In the genomic region with DNA sequence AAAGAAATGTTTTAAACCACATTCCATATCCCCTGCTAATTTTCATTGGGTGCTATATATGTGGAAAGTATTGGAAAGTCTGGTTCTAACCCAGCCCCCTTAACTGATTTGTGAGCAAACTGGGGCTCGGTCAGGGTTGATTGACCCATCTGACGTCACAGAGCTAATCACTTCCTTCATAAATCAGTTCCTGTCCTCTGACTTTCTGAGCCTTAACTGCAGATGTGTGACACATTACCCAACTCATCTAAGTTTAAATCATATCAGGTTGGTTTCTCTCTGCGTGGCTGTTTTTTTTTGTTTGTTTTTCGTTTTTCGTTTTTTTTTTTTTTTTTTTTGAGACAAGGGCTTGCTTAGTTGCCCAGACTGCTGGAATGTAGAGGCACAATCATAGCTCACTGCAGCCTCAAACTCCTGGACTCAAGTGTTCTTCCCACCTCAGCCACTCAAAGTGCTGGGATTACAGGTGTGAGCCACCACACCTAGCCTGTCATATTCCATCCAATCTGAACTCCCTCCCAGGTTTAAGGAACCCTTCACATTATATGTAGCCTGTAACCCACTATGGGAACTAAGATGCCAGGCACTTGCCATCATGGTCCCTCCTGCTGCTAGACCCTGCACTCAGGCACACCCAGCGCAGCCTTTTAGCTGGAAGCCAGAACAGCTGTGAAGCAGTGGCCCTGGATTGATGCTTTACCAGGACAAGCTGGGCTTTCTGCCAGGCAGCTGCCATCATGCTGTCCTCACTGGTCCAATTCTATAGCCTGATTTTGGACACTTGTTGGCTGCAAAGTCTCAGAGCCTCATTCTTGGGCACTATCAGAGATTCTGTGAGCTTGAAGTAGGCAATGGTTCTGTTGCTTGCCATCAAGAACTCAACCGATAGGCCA, we compare ENCODE assay signal across 11 cellular contexts. TPM values are rescaled to one million over a fixed set of nuclear protein-coding genes. Genes with fewer than 3 reads are reported as not detected.
DNase-seq lines count a peak whose midpoint lies in the region; ATAC-seq and TF ChIP-seq lines count a peak whose summit lies in the region.
"Had no signal": no experiment of that assay in that cellular context is flagged by ENCODE, and none has a peak within 500 bp of the region (broad histone marks: within the 10 kb centered on the region; RNA-seq: fewer than 3 reads in every experiment).

No MANE protein-coding gene starts in this region.

- DNase-seq in GM12865 (ENCODE audit: low read depth), result peak; percentile 93
- no peak for DNase-seq in activated B cell treated with CpG ODN at 0.5 μM for 24 hours
- DNase-seq in ACHN, result no peak
- DNase-seq in activated CD4-positive, alpha-beta T cell treated with anti-CD3 and anti-CD28 coated beads for 1 hour, result no peak
- no peak for DNase-seq in inferior parietal cortex (ENCODE audit: extremely low spot score)
- DNase-seq in NCI-H1930 (lab: John Stamatoyannopoulos, UW), result no peak
- DNase-seq: activated effector memory CD4-positive, alpha-beta T cell treated with anti-CD3 and anti-CD28 coated beads, Interleukin-2, amount 50 U/mL, for 16 hours; COR-L47; stimulated activated CD4-positive, alpha-beta T cell treated with anti-CD3 and anti-CD28 coated beads, Interleukin-4, amount 100 ng/mL, for 1 hour had no signal

- no peaks in the 10 kb centered on the region for H3K36me3 Mint-ChIP-seq in activated B cell treated with CpG ODN at 0.5 μM for 24 hours (ENCODE audit: low read depth)

- intact Hi-C loops in activated B cell treated with CpG ODN at 0.5 μM for 24 hours (cut with micrococcal nuclease), result loop anchor here (5.0 to 10.0 kb wide), 6 partner anchors 244 to 1626 kb away; a partner anchor contains a TSS

- in situ Hi-C loops in ACHN (cut with HindIII; ENCODE audit: low pct_ligation_motif_present, low pct_unique_long_range_greater_than_20kb, low sequenced_read_pairs), result no loop called here

- H3K4me3 ChIP-seq in GM12865 (ENCODE audit: low read depth, low read length), result 0 out of 2 replicates have a peak overlapping the region, but pooled peaks have one; percentile 11

- CTCF ChIA-PET in activated B cell treated with CpG ODN at 0.5 μM for 24 hours (lab: Charles Lee), result interaction anchor here (0.6 to 3.6 kb wide), 5 partner anchors 9 to 91 kb away, joined by 3 to 15 read pairs (median 5); no protein-coding TSS in a partner anchor

- H3K27me3 Mint-ChIP-seq in activated B cell treated with CpG ODN at 0.5 μM for 24 hours, result no peaks in the 10 kb centered on the region

- H3K27ac Mint-ChIP-seq in activated B cell treated with CpG ODN at 0.5 μM for 24 hours, result peak overlapping the region; percentile 90

- peaks cover 81% of the 10 kb centered on the region for H3K4me1 Mint-ChIP-seq in activated B cell treated with CpG ODN at 0.5 μM for 24 hours

- POLR2A ChIA-PET in activated B cell treated with CpG ODN at 0.5 μM for 24 hours (lab: Charles Lee), result interaction anchor here (0.5 to 6.9 kb wide), 14 partner anchors 6 to 1763 kb away, joined by 3 to 112 read pairs (median 6); a partner anchor contains a TSS

- H3K9me3 Mint-ChIP-seq in activated B cell treated with CpG ODN at 0.5 μM for 24 hours, result no peaks in the 10 kb centered on the region

- H3K4me3 Mint-ChIP-seq in activated B cell treated with CpG ODN at 0.5 μM for 24 hours, result peak overlapping the region; percentile 76

- ATAC-seq in GM19467 (IDR thresholded peaks at IDR 0.05; ENCODE audit: unreplicated experiment), result peak; percentile 61
- ATAC-seq in HG03097 (IDR thresholded peaks at IDR 0.05; ENCODE audit: low FRiP score, unreplicated experiment), result peak; percentile 58
- ATAC-seq in activated B cell treated with CpG ODN at 0.5 μM for 24 hours (ENCODE audit: low read depth), result peak; percentile 63

- TF ChIP-seq CTCF in GM12865 (IDR thresholded peaks at IDR 0.05; ENCODE audit: insufficient read depth, low read depth, low read length, missing control alignments), result no peak
- TF ChIP-seq CTCF in activated B cell treated with CpG ODN at 0.5 μM for 24 hours (IDR thresholded peaks at IDR 0.05), result no peak

RNA-seq across cellular contexts. Expression of a gene that starts 6.9 kb away (rescaled TPM):
- 166 and 174 TPM in 2 replicates for total RNA-seq in activated B cell treated with CpG ODN at 0.5 μM for 24 hours
